Comparison of ENCODE assay signal across 1 cellular context in the genomic region with DNA sequence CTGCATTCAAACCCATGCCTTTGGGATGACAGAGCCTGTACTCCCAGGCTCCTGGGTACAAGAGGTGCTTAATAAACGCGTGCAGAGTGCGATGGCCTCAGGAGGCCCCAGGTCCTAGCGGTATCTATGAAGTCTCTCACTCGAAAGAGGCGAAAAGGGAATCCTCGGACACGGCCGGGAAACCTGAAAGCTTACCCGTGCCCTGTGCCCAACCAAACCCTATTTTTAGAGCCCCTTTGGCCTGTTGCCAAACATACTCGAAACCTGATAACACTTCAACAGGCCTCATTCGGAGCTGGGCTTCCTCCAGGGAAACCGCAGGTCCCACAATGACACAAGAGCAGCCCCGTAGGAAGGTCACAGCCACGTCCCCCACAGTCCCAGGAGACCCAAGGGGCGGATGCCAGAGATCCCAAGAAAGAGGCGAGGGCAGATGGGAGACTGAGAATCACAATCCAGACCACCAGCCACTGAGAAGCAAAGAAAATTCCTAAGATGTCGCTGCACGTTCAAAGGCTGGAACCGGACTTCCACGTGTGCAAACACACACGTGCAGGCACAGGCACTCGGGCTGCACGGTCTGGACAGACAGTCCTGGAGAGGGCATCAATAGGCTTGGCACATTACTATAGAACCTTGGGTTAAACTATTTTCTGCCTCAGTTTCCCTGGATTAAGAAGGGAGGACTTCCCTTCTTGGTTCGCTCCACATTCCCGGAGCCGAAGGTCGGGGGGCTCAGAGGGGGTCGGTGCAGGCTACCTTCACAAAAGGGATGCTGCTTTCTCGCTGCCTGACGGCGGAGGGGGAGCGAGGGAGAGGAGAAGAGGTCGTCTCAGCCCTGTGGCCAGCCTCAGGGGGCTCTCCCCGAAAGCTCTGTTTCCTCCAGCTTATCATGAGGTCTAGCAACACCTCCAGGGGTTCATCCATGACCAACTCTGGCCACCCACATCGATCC.
TF ChIP-seq lines count a peak whose summit lies in the region.

No MANE protein-coding gene starts in this region.

TF ChIP-seq in HEK293, 187 proteins besides CTCF, POLR2A, EP300 and RAD21 (continued from another document and continues in another):
- TF ChIP-seq, protein P1, sequence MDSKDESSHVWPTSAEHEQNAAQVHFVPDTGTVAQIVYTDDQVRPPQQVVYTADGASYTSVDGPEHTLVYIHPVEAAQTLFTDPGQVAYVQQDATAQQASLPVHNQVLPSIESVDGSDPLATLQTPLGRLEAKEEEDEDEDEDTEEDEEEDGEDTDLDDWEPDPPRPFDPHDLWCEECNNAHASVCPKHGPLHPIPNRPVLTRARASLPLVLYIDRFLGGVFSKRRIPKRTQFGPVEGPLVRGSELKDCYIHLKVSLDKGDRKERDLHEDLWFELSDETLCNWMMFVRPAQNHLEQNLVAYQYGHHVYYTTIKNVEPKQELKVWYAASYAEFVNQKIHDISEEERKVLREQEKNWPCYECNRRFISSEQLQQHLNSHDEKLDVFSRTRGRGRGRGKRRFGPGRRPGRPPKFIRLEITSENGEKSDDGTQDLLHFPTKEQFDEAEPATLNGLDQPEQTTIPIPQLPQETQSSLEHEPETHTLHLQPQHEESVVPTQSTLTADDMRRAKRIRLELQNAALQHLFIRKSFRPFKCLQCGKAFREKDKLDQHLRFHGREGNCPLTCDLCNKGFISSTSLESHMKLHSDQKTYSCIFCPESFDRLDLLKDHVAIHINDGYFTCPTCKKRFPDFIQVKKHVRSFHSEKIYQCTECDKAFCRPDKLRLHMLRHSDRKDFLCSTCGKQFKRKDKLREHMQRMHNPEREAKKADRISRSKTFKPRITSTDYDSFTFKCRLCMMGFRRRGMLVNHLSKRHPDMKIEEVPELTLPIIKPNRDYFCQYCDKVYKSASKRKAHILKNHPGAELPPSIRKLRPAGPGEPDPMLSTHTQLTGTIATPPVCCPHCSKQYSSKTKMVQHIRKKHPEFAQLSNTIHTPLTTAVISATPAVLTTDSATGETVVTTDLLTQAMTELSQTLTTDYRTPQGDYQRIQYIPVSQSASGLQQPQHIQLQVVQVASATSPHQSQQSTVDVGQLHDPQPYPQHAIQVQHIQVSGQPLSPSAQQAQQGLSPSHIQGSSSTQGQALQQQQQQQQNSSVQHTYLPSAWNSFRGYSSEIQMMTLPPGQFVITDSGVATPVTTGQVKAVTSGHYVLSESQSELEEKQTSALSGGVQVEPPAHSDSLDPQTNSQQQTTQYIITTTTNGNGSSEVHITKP (tag by site-specific recombination; IDR thresholded peaks at IDR 0.05): peak; percentile 45; the same call in 1 of the 2 replicates
- no peak for TF ChIP-seq ZNF596 (tag by site-specific recombination; IDR thresholded peaks at IDR 0.05)
- peak; percentile 48; the same call in 1 of the 2 replicates for TF ChIP-seq ZSCAN30 (tag by site-specific recombination; IDR thresholded peaks at IDR 0.05)
- no peak for TF ChIP-seq ZNF169 (tag by site-specific recombination; IDR thresholded peaks at IDR 0.05)
- TF ChIP-seq HOXA7 (CRISPR knock-in tag; IDR thresholded peaks at IDR 0.05; ENCODE audit: borderline replicate concordance): no peak
- peak; percentile 87; the same call in 1 of the 2 replicates for TF ChIP-seq ZNF24 (tag by site-specific recombination; IDR thresholded peaks at IDR 0.05)
- TF ChIP-seq ZNF529 (tag by site-specific recombination; IDR thresholded peaks at IDR 0.05; ENCODE audit: insufficient replicate concordance): no peak
- TF ChIP-seq, protein P2, sequence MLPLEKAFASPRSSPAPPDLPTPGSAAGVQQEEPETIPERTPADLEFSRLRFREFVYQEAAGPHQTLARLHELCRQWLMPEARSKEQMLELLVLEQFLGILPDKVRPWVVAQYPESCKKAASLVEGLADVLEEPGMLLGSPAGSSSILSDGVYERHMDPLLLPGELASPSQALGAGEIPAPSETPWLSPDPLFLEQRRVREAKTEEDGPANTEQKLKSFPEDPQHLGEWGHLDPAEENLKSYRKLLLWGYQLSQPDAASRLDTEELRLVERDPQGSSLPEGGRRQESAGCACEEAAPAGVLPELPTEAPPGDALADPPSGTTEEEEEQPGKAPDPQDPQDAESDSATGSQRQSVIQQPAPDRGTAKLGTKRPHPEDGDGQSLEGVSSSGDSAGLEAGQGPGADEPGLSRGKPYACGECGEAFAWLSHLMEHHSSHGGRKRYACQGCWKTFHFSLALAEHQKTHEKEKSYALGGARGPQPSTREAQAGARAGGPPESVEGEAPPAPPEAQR (tag by site-specific recombination; IDR thresholded peaks at IDR 0.05): no peak
- peak; percentile 90 for TF ChIP-seq EGR2 (tag by site-specific recombination; IDR thresholded peaks at IDR 0.05; ENCODE audit: low read depth)
- TF ChIP-seq SP3 (tag by site-specific recombination; IDR thresholded peaks at IDR 0.05): no peak
- TF ChIP-seq ZBTB17 (tag by site-specific recombination; IDR thresholded peaks at IDR 0.05): peak; percentile 81
- peak; percentile 71 for TF ChIP-seq ZBTB48 (tag by site-specific recombination; IDR thresholded peaks at IDR 0.05)
- TF ChIP-seq ZBTB8A (tag by site-specific recombination; IDR thresholded peaks at IDR 0.05): peak; percentile 99
- TF ChIP-seq ZBTB21 (tag by site-specific recombination; IDR thresholded peaks at IDR 0.05): peak; percentile 66; the same call in 1 of the 2 replicates
- TF ChIP-seq, protein P3, sequence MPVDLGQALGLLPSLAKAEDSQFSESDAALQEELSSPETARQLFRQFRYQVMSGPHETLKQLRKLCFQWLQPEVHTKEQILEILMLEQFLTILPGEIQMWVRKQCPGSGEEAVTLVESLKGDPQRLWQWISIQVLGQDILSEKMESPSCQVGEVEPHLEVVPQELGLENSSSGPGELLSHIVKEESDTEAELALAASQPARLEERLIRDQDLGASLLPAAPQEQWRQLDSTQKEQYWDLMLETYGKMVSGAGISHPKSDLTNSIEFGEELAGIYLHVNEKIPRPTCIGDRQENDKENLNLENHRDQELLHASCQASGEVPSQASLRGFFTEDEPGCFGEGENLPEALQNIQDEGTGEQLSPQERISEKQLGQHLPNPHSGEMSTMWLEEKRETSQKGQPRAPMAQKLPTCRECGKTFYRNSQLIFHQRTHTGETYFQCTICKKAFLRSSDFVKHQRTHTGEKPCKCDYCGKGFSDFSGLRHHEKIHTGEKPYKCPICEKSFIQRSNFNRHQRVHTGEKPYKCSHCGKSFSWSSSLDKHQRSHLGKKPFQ (tag by site-specific recombination; IDR thresholded peaks at IDR 0.05): no peak
- TF ChIP-seq ZNF48 (tag by site-specific recombination; IDR thresholded peaks at IDR 0.05): no peak
- TF ChIP-seq OVOL3 (tag by site-specific recombination; IDR thresholded peaks at IDR 0.05): no peak
- no peak for TF ChIP-seq ZNF473 (tag by site-specific recombination; IDR thresholded peaks at IDR 0.05)
- TF ChIP-seq, protein P4, sequence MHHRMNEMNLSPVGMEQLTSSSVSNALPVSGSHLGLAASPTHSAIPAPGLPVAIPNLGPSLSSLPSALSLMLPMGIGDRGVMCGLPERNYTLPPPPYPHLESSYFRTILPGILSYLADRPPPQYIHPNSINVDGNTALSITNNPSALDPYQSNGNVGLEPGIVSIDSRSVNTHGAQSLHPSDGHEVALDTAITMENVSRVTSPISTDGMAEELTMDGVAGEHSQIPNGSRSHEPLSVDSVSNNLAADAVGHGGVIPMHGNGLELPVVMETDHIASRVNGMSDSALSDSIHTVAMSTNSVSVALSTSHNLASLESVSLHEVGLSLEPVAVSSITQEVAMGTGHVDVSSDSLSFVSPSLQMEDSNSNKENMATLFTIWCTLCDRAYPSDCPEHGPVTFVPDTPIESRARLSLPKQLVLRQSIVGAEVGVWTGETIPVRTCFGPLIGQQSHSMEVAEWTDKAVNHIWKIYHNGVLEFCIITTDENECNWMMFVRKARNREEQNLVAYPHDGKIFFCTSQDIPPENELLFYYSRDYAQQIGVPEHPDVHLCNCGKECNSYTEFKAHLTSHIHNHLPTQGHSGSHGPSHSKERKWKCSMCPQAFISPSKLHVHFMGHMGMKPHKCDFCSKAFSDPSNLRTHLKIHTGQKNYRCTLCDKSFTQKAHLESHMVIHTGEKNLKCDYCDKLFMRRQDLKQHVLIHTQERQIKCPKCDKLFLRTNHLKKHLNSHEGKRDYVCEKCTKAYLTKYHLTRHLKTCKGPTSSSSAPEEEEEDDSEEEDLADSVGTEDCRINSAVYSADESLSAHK (tag by site-specific recombination; IDR thresholded peaks at IDR 0.05): peak; percentile 65
- TF ChIP-seq ZNF132 (tag by site-specific recombination; IDR thresholded peaks at IDR 0.05; ENCODE audit: borderline replicate concordance): no peak
- TF ChIP-seq, protein P5, sequence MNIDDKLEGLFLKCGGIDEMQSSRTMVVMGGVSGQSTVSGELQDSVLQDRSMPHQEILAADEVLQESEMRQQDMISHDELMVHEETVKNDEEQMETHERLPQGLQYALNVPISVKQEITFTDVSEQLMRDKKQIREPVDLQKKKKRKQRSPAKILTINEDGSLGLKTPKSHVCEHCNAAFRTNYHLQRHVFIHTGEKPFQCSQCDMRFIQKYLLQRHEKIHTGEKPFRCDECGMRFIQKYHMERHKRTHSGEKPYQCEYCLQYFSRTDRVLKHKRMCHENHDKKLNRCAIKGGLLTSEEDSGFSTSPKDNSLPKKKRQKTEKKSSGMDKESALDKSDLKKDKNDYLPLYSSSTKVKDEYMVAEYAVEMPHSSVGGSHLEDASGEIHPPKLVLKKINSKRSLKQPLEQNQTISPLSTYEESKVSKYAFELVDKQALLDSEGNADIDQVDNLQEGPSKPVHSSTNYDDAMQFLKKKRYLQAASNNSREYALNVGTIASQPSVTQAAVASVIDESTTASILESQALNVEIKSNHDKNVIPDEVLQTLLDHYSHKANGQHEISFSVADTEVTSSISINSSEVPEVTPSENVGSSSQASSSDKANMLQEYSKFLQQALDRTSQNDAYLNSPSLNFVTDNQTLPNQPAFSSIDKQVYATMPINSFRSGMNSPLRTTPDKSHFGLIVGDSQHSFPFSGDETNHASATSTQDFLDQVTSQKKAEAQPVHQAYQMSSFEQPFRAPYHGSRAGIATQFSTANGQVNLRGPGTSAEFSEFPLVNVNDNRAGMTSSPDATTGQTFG (tag by site-specific recombination; IDR thresholded peaks at IDR 0.05; ENCODE audit: borderline replicate concordance): no peak
- TF ChIP-seq, protein P6, sequence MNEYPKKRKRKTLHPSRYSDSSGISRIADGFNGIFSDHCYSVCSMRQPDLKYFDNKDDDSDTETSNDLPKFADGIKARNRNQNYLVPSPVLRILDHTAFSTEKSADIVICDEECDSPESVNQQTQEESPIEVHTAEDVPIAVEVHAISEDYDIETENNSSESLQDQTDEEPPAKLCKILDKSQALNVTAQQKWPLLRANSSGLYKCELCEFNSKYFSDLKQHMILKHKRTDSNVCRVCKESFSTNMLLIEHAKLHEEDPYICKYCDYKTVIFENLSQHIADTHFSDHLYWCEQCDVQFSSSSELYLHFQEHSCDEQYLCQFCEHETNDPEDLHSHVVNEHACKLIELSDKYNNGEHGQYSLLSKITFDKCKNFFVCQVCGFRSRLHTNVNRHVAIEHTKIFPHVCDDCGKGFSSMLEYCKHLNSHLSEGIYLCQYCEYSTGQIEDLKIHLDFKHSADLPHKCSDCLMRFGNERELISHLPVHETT (tag by site-specific recombination; IDR thresholded peaks at IDR 0.05): peak; percentile 80
- TF ChIP-seq, protein P7, sequence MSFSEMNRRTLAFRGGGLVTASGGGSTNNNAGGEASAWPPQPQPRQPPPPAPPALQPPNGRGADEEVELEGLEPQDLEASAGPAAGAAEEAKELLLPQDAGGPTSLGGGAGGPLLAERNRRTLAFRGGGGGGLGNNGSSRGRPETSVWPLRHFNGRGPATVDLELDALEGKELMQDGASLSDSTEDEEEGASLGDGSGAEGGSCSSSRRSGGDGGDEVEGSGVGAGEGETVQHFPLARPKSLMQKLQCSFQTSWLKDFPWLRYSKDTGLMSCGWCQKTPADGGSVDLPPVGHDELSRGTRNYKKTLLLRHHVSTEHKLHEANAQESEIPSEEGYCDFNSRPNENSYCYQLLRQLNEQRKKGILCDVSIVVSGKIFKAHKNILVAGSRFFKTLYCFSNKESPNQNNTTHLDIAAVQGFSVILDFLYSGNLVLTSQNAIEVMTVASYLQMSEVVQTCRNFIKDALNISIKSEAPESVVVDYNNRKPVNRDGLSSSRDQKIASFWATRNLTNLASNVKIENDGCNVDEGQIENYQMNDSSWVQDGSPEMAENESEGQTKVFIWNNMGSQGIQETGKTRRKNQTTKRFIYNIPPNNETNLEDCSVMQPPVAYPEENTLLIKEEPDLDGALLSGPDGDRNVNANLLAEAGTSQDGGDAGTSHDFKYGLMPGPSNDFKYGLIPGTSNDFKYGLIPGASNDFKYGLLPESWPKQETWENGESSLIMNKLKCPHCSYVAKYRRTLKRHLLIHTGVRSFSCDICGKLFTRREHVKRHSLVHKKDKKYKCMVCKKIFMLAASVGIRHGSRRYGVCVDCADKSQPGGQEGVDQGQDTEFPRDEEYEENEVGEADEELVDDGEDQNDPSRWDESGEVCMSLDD (tag by site-specific recombination; IDR thresholded peaks at IDR 0.05): peak; percentile 57; the same call in 1 of the 2 replicates
- TF ChIP-seq, protein P8, sequence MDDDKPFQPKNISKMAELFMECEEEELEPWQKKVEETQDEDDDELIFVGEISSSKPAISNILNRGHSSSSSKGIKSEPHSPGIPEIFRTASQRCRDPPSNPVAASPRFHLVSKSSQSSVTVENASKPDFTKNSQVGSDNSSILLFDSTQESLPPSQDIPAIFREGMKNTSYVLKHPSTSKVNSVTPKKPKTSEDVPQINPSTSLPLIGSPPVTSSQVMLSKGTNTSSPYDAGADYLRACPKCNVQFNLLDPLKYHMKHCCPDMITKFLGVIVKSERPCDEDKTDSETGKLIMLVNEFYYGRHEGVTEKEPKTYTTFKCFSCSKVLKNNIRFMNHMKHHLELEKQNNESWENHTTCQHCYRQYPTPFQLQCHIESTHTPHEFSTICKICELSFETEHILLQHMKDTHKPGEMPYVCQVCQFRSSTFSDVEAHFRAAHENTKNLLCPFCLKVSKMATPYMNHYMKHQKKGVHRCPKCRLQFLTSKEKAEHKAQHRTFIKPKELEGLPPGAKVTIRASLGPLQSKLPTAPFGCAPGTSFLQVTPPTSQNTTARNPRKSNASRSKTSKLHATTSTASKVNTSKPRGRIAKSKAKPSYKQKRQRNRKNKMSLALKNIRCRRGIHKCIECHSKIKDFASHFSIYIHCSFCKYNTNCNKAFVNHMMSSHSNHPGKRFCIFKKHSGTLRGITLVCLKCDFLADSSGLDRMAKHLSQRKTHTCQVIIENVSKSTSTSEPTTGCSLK (tag by site-specific recombination; IDR thresholded peaks at IDR 0.05): no peak
- no peak for TF ChIP-seq ZNF621 (tag by site-specific recombination; IDR thresholded peaks at IDR 0.05)
- TF ChIP-seq ZNF350 (tag by site-specific recombination; IDR thresholded peaks at IDR 0.05): no peak
- TF ChIP-seq, protein P9, sequence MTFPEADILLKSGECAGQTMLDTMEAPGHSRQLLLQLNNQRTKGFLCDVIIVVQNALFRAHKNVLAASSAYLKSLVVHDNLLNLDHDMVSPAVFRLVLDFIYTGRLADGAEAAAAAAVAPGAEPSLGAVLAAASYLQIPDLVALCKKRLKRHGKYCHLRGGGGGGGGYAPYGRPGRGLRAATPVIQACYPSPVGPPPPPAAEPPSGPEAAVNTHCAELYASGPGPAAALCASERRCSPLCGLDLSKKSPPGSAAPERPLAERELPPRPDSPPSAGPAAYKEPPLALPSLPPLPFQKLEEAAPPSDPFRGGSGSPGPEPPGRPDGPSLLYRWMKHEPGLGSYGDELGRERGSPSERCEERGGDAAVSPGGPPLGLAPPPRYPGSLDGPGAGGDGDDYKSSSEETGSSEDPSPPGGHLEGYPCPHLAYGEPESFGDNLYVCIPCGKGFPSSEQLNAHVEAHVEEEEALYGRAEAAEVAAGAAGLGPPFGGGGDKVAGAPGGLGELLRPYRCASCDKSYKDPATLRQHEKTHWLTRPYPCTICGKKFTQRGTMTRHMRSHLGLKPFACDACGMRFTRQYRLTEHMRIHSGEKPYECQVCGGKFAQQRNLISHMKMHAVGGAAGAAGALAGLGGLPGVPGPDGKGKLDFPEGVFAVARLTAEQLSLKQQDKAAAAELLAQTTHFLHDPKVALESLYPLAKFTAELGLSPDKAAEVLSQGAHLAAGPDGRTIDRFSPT (tag by site-specific recombination; IDR thresholded peaks at IDR 0.05): no peak
- TF ChIP-seq KLF9 (tag by site-specific recombination; IDR thresholded peaks at IDR 0.05; ENCODE audit: low read depth): no peak
- no peak for TF ChIP-seq ZNF747 (tag by site-specific recombination; IDR thresholded peaks at IDR 0.05)
- TF ChIP-seq ZBTB20 (tag by site-specific recombination; IDR thresholded peaks at IDR 0.05): peak; percentile 42; the same call in 1 of the 2 replicates
